In genomic region chr13:109986851-109987250, GRCh38 we compare ENCODE assay signal across 36 cellular contexts.
"Had no signal": no experiment of that assay in that cellular context is flagged by ENCODE, and none has a peak within 500 bp of the region (broad histone marks: within the 10 kb centered on the region; RNA-seq: fewer than 3 reads in every experiment).

No MANE protein-coding gene starts in this region.

- H3K4me3 Mint-ChIP-seq: activated B cell treated with CpG ODN at 0.5 μM for 24 hours; activated CD4-positive, alpha-beta memory T cell treated with anti-CD3 and anti-CD28 coated beads for 36 hours; activated CD4-positive, alpha-beta T cell treated with anti-CD3 and anti-CD28 coated beads, Interleukin-2, amount 10 ng/mL, durations not matched to agents 24 days and 14 days; activated CD8-positive, alpha-beta T cell treated with anti-CD3 and anti-CD28 coated beads for 36 hours; activated naive CD4-positive, alpha-beta T cell treated with anti-CD3 and anti-CD28 coated beads for 36 hours; activated naive CD8-positive, alpha-beta T cell treated with anti-CD3 and anti-CD28 coated beads for 36 hours; activated T-cell treated with anti-CD3 and anti-CD28 coated beads, Interleukin-2, amount 50 U/mL, for 4 hours; activated T-cell treated with anti-CD3 and anti-CD28 coated beads, Interleukin-2, amount 50 U/mL, for 72 hours; activated T-helper 1 cell treated with anti-CD3 and anti-CD28 coated beads, Interleukin-12 subunit alpha, Interleukin-12 subunit beta, Interleukin-2, Interleukin-4 antibody, amounts not matched to agents 30 ng/mL and 10 ng/mL and 1 ng/mL, durations not matched to agents 14 hours and 24 hours and 36 hours; activated T-helper 17 cell treated with anti-CD3 and anti-CD28 coated beads, Interleukin-2, amount 50 U/mL, for 72 hours; brain; central memory CD8-positive, alpha-beta T cell; T-helper 1 cell treated with Interleukin-12 subunit alpha and Interleukin-12 subunit beta and Interleukin-4 antibody, amounts not matched to agents 30 μg/mL and 1 μg/mL, for 36 hours; T-helper 2 cell treated with Interferon-gamma antibody and Interleukin-4, amounts not matched to agents 5 μg/mL and 100 μg/mL, for 36 hours had no signal

- DNase-seq: activated B cell treated with CpG ODN at 0.5 μM for 24 hours; activated CD4-positive, alpha-beta memory T cell treated with anti-CD3 and anti-CD28 coated beads for 36 hours; activated CD4-positive, alpha-beta T cell treated with anti-CD3 and anti-CD28 coated beads for 4 hours; activated CD4-positive, alpha-beta T cell treated with anti-CD3 and anti-CD28 coated beads, Interleukin-2, amount 10 ng/mL, durations not matched to agents 24 days and 14 days; activated CD4-positive, alpha-beta T cell treated with anti-CD3 and anti-CD28 coated beads, Interleukin-2, amount 50 U/mL, for 1 hour; activated CD4-positive, alpha-beta T cell treated with anti-CD3 and anti-CD28 coated beads, Interleukin-2, amount 50 U/mL, for 4 hours; activated CD4-positive, CD25-positive, alpha-beta regulatory T cell treated with anti-CD3 and anti-CD28 coated beads, Interleukin-2, amount 50 U/mL, for 72 hours; activated CD8-positive, alpha-beta memory T cell treated with anti-CD3 and anti-CD28 coated beads, Interleukin-2, amount 50 U/mL, for 4 hours; activated CD8-positive, alpha-beta T cell treated with anti-CD3 and anti-CD28 coated beads for 36 hours; activated effector memory CD4-positive, alpha-beta T cell treated with anti-CD3 and anti-CD28 coated beads, Interleukin-2, amount 50 U/mL, for 16 hours; activated gamma-delta T cell treated with Interleukin-2 at 50 U/mL for 16 hours; activated naive CD4-positive, alpha-beta T cell; activated naive CD4-positive, alpha-beta T cell treated with anti-CD3 and anti-CD28 coated beads for 36 hours; activated naive CD4-positive, alpha-beta T cell treated with anti-CD3 and anti-CD28 coated beads, Interleukin-2, amount 50 U/mL, for 16 hours; activated naive CD8-positive, alpha-beta T cell treated with anti-CD3 and anti-CD28 coated beads for 36 hours; activated T-cell treated with anti-CD3 and anti-CD28 coated beads for 4 hours; activated T-cell treated with anti-CD3 and anti-CD28 coated beads, Interleukin-2, amount 50 U/mL, for 1 hour; activated T-cell treated with anti-CD3 and anti-CD28 coated beads, Interleukin-2, amount 50 U/mL, for 4 hours; activated T-cell treated with anti-CD3 and anti-CD28 coated beads, Interleukin-2, amount 50 U/mL, for 72 hours; adrenal gland; amniotic stem cell; aorta; caudate nucleus; cerebellar nuclear complex; T-helper 2 cell; T-helper 9 cell had no signal

- H3K4me3 ChIP-seq: adrenal gland, cardiac muscle cell had no signal

- H3K27me3 ChIP-seq: adrenal gland, cardiac muscle cell had no signal

- H3K36me3 Mint-ChIP-seq: activated CD4-positive, alpha-beta memory T cell treated with anti-CD3 and anti-CD28 coated beads for 36 hours; activated naive CD4-positive, alpha-beta T cell treated with anti-CD3 and anti-CD28 coated beads, Interleukin-2, amount 50 U/mL, for 72 hours; activated naive CD8-positive, alpha-beta T cell treated with anti-CD3 and anti-CD28 coated beads for 36 hours; brain had no signal

- H3K4me1 ChIP-seq: adrenal gland had no signal

- H3K9me3 Mint-ChIP-seq: activated B cell treated with CpG ODN at 0.5 μM for 24 hours; activated CD4-positive, alpha-beta memory T cell treated with anti-CD3 and anti-CD28 coated beads for 36 hours; activated CD4-positive, alpha-beta T cell treated with anti-CD3 and anti-CD28 coated beads, Interleukin-2, amount 10 ng/mL, durations not matched to agents 24 days and 14 days; activated CD8-positive, alpha-beta T cell treated with anti-CD3 and anti-CD28 coated beads for 36 hours; activated naive CD4-positive, alpha-beta T cell treated with anti-CD3 and anti-CD28 coated beads for 36 hours; activated naive CD8-positive, alpha-beta T cell treated with anti-CD3 and anti-CD28 coated beads for 36 hours; activated T-cell treated with anti-CD3 and anti-CD28 coated beads, Interleukin-2, amount 50 U/mL, for 4 hours; activated T-helper 1 cell treated with anti-CD3 and anti-CD28 coated beads, Interleukin-12 subunit alpha, Interleukin-12 subunit beta, Interleukin-2, Interleukin-4 antibody, amounts not matched to agents 30 ng/mL and 10 ng/mL and 1 ng/mL, durations not matched to agents 14 hours and 24 hours and 36 hours; activated T-helper 17 cell treated with anti-CD3 and anti-CD28 coated beads, Interleukin-2, amount 50 U/mL, for 72 hours; T-helper 1 cell treated with Interleukin-12 subunit alpha and Interleukin-12 subunit beta and Interleukin-4 antibody, amounts not matched to agents 30 μg/mL and 1 μg/mL, for 36 hours; T-helper 2 cell treated with Interferon-gamma antibody and Interleukin-4, amounts not matched to agents 5 μg/mL and 100 μg/mL, for 36 hours had no signal

- H3K27ac ChIP-seq: adrenal gland, cardiac muscle cell had no signal

- H3K4me1 Mint-ChIP-seq: activated B cell treated with CpG ODN at 0.5 μM for 24 hours; activated CD4-positive, alpha-beta T cell treated with anti-CD3 and anti-CD28 coated beads, Interleukin-2, amount 10 ng/mL, durations not matched to agents 24 days and 14 days; activated naive CD8-positive, alpha-beta T cell treated with anti-CD3 and anti-CD28 coated beads for 36 hours; activated T-helper 17 cell treated with anti-CD3 and anti-CD28 coated beads, Interleukin-2, amount 50 U/mL, for 72 hours; central memory CD8-positive, alpha-beta T cell had no signal

- H3K27me3 Mint-ChIP-seq: activated B cell treated with CpG ODN at 0.5 μM for 24 hours; activated CD4-positive, alpha-beta T cell treated with anti-CD3 and anti-CD28 coated beads, Interleukin-2, amount 10 ng/mL, durations not matched to agents 24 days and 14 days; brain; central memory CD8-positive, alpha-beta T cell had no signal

- FAIRE-seq: bronchial epithelial cell, TTC549 had no signal

- H3K27ac Mint-ChIP-seq: activated B cell treated with CpG ODN at 0.5 μM for 24 hours; activated CD4-positive, alpha-beta memory T cell treated with anti-CD3 and anti-CD28 coated beads for 36 hours; activated CD4-positive, alpha-beta T cell treated with anti-CD3 and anti-CD28 coated beads, Interleukin-2, amount 10 ng/mL, durations not matched to agents 24 days and 14 days; activated CD8-positive, alpha-beta T cell treated with anti-CD3 and anti-CD28 coated beads for 36 hours; activated naive CD4-positive, alpha-beta T cell treated with anti-CD3 and anti-CD28 coated beads for 36 hours; activated naive CD4-positive, alpha-beta T cell treated with anti-CD3 and anti-CD28 coated beads, Interleukin-2, amount 50 U/mL, for 72 hours; activated naive CD8-positive, alpha-beta T cell treated with anti-CD3 and anti-CD28 coated beads for 36 hours; activated T-cell treated with anti-CD3 and anti-CD28 coated beads, Interleukin-2, amount 50 U/mL, for 72 hours; activated T-helper 1 cell treated with anti-CD3 and anti-CD28 coated beads, Interleukin-12 subunit alpha, Interleukin-12 subunit beta, Interleukin-2, Interleukin-4 antibody, amounts not matched to agents 30 ng/mL and 10 ng/mL and 1 ng/mL, durations not matched to agents 14 hours and 24 hours and 36 hours; activated T-helper 17 cell treated with anti-CD3 and anti-CD28 coated beads, Interleukin-2, amount 50 U/mL, for 72 hours; brain; T-helper 1 cell treated with Interleukin-12 subunit alpha and Interleukin-12 subunit beta and Interleukin-4 antibody, amounts not matched to agents 30 μg/mL and 1 μg/mL, for 36 hours; T-helper 2 cell treated with Interferon-gamma antibody and Interleukin-4, amounts not matched to agents 5 μg/mL and 100 μg/mL, for 36 hours had no signal

- H3K36me3 ChIP-seq: adrenal gland, cardiac muscle cell had no signal

- H3K9me3 ChIP-seq: adrenal gland had no signal
